1 cellular context compared by ENCODE assay signal in the genomic region with DNA sequence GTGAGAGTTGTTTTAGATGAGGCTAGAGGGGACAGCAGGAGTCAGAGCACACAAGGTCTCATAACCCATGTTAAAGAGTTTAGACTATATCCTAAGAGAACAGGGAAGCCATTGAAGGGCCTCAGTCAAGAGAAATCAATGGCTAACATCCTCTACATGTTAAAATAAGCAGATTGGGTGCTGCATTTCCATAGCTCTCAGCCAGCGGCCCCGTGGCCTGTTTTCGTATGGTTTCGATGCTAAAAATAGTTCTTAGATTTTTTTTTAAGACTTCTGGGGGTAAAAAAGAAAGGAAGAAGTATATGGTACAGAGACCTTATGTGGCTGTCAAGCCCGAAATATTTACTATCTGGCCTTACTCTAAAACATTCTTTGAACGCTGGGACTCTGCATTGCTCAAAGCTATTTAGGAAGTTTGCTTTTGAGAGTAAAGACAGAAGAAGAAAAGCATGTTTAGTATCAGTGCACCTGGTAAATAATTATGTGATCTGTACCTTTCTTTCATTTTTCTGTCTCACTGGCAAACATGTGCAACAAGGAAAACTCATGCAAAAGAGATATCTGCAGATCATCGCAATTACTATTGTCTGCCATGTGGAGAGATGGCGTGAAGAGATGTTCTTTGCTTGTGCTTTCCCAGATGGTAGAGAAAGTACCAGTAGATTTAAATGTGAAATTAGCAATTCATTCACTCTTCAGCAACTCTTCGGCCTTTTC.
TF ChIP-seq lines count a peak whose summit lies in the region.

No MANE protein-coding gene starts in this region.

TF ChIP-seq in K562, 482 proteins besides CTCF, POLR2A, EP300 and RAD21 (continued from another document):
- TF ChIP-seq, protein P1, sequence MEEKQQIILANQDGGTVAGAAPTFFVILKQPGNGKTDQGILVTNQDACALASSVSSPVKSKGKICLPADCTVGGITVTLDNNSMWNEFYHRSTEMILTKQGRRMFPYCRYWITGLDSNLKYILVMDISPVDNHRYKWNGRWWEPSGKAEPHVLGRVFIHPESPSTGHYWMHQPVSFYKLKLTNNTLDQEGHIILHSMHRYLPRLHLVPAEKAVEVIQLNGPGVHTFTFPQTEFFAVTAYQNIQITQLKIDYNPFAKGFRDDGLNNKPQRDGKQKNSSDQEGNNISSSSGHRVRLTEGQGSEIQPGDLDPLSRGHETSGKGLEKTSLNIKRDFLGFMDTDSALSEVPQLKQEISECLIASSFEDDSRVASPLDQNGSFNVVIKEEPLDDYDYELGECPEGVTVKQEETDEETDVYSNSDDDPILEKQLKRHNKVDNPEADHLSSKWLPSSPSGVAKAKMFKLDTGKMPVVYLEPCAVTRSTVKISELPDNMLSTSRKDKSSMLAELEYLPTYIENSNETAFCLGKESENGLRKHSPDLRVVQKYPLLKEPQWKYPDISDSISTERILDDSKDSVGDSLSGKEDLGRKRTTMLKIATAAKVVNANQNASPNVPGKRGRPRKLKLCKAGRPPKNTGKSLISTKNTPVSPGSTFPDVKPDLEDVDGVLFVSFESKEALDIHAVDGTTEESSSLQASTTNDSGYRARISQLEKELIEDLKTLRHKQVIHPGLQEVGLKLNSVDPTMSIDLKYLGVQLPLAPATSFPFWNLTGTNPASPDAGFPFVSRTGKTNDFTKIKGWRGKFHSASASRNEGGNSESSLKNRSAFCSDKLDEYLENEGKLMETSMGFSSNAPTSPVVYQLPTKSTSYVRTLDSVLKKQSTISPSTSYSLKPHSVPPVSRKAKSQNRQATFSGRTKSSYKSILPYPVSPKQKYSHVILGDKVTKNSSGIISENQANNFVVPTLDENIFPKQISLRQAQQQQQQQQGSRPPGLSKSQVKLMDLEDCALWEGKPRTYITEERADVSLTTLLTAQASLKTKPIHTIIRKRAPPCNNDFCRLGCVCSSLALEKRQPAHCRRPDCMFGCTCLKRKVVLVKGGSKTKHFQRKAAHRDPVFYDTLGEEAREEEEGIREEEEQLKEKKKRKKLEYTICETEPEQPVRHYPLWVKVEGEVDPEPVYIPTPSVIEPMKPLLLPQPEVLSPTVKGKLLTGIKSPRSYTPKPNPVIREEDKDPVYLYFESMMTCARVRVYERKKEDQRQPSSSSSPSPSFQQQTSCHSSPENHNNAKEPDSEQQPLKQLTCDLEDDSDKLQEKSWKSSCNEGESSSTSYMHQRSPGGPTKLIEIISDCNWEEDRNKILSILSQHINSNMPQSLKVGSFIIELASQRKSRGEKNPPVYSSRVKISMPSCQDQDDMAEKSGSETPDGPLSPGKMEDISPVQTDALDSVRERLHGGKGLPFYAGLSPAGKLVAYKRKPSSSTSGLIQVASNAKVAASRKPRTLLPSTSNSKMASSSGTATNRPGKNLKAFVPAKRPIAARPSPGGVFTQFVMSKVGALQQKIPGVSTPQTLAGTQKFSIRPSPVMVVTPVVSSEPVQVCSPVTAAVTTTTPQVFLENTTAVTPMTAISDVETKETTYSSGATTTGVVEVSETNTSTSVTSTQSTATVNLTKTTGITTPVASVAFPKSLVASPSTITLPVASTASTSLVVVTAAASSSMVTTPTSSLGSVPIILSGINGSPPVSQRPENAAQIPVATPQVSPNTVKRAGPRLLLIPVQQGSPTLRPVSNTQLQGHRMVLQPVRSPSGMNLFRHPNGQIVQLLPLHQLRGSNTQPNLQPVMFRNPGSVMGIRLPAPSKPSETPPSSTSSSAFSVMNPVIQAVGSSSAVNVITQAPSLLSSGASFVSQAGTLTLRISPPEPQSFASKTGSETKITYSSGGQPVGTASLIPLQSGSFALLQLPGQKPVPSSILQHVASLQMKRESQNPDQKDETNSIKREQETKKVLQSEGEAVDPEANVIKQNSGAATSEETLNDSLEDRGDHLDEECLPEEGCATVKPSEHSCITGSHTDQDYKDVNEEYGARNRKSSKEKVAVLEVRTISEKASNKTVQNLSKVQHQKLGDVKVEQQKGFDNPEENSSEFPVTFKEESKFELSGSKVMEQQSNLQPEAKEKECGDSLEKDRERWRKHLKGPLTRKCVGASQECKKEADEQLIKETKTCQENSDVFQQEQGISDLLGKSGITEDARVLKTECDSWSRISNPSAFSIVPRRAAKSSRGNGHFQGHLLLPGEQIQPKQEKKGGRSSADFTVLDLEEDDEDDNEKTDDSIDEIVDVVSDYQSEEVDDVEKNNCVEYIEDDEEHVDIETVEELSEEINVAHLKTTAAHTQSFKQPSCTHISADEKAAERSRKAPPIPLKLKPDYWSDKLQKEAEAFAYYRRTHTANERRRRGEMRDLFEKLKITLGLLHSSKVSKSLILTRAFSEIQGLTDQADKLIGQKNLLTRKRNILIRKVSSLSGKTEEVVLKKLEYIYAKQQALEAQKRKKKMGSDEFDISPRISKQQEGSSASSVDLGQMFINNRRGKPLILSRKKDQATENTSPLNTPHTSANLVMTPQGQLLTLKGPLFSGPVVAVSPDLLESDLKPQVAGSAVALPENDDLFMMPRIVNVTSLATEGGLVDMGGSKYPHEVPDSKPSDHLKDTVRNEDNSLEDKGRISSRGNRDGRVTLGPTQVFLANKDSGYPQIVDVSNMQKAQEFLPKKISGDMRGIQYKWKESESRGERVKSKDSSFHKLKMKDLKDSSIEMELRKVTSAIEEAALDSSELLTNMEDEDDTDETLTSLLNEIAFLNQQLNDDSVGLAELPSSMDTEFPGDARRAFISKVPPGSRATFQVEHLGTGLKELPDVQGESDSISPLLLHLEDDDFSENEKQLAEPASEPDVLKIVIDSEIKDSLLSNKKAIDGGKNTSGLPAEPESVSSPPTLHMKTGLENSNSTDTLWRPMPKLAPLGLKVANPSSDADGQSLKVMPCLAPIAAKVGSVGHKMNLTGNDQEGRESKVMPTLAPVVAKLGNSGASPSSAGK (IDR thresholded peaks at IDR 0.05) = peak; percentile 24; the same call in 1 of the 2 replicates
- TF ChIP-seq SIX5 (IDR thresholded peaks at IDR 0.05; ENCODE audit: borderline replicate concordance in 1 of 2, insufficient read depth in 1 of 2, low read depth in 1 of 2, low read length in 2 of 2) (no peak), RAD51 (IDR thresholded peaks at IDR 0.05; ENCODE audit: borderline replicate concordance, low read depth) (no peak), ARNT (IDR thresholded peaks at IDR 0.05) (no peak), SIN3B (IDR thresholded peaks at IDR 0.05; ENCODE audit: low read depth) (0 out of 2 replicates have a peak, but pooled peaks have one; percentile 2), ZNF644 (tag; IDR thresholded peaks at IDR 0.05; ENCODE audit: low read depth) (no peak), TARDBP (IDR thresholded peaks at IDR 0.05) (no peak), HMGN3 (IDR thresholded peaks at IDR 0.05; ENCODE audit: borderline replicate concordance, extremely low read depth, insufficient read length, low read depth, low read length) (no peak), ZBTB1 (CRISPR knock-in tag; IDR thresholded peaks at IDR 0.05; ENCODE audit: borderline replicate concordance, low read depth) (no peak)
- TF ChIP-seq, protein P2, sequence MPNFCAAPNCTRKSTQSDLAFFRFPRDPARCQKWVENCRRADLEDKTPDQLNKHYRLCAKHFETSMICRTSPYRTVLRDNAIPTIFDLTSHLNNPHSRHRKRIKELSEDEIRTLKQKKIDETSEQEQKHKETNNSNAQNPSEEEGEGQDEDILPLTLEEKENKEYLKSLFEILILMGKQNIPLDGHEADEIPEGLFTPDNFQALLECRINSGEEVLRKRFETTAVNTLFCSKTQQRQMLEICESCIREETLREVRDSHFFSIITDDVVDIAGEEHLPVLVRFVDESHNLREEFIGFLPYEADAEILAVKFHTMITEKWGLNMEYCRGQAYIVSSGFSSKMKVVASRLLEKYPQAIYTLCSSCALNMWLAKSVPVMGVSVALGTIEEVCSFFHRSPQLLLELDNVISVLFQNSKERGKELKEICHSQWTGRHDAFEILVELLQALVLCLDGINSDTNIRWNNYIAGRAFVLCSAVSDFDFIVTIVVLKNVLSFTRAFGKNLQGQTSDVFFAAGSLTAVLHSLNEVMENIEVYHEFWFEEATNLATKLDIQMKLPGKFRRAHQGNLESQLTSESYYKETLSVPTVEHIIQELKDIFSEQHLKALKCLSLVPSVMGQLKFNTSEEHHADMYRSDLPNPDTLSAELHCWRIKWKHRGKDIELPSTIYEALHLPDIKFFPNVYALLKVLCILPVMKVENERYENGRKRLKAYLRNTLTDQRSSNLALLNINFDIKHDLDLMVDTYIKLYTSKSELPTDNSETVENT (CRISPR knock-in tag; IDR thresholded peaks at IDR 0.05) = no peak
- TF ChIP-seq, protein P3, sequence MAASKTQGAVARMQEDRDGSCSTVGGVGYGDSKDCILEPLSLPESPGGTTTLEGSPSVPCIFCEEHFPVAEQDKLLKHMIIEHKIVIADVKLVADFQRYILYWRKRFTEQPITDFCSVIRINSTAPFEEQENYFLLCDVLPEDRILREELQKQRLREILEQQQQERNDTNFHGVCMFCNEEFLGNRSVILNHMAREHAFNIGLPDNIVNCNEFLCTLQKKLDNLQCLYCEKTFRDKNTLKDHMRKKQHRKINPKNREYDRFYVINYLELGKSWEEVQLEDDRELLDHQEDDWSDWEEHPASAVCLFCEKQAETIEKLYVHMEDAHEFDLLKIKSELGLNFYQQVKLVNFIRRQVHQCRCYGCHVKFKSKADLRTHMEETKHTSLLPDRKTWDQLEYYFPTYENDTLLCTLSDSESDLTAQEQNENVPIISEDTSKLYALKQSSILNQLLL (CRISPR knock-in tag; IDR thresholded peaks at IDR 0.05; ENCODE audit: borderline replicate concordance) = no peak
- TF ChIP-seq, protein P4, sequence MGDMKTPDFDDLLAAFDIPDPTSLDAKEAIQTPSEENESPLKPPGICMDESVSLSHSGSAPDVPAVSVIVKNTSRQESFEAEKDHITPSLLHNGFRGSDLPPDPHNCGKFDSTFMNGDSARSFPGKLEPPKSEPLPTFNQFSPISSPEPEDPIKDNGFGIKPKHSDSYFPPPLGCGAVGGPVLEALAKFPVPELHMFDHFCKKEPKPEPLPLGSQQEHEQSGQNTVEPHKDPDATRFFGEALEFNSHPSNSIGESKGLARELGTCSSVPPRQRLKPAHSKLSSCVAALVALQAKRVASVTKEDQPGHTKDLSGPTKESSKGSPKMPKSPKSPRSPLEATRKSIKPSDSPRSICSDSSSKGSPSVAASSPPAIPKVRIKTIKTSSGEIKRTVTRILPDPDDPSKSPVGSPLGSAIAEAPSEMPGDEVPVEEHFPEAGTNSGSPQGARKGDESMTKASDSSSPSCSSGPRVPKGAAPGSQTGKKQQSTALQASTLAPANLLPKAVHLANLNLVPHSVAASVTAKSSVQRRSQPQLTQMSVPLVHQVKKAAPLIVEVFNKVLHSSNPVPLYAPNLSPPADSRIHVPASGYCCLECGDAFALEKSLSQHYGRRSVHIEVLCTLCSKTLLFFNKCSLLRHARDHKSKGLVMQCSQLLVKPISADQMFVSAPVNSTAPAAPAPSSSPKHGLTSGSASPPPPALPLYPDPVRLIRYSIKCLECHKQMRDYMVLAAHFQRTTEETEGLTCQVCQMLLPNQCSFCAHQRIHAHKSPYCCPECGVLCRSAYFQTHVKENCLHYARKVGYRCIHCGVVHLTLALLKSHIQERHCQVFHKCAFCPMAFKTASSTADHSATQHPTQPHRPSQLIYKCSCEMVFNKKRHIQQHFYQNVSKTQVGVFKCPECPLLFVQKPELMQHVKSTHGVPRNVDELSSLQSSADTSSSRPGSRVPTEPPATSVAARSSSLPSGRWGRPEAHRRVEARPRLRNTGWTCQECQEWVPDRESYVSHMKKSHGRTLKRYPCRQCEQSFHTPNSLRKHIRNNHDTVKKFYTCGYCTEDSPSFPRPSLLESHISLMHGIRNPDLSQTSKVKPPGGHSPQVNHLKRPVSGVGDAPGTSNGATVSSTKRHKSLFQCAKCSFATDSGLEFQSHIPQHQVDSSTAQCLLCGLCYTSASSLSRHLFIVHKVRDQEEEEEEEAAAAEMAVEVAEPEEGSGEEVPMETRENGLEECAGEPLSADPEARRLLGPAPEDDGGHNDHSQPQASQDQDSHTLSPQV (IDR thresholded peaks at IDR 0.05) = 0 out of 2 replicates have a peak, but pooled peaks have one; percentile 60
- TF ChIP-seq, protein P5, sequence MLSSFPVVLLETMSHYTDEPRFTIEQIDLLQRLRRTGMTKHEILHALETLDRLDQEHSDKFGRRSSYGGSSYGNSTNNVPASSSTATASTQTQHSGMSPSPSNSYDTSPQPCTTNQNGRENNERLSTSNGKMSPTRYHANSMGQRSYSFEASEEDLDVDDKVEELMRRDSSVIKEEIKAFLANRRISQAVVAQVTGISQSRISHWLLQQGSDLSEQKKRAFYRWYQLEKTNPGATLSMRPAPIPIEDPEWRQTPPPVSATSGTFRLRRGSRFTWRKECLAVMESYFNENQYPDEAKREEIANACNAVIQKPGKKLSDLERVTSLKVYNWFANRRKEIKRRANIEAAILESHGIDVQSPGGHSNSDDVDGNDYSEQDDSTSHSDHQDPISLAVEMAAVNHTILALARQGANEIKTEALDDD (IDR thresholded peaks at IDR 0.05) = no peak
- TF ChIP-seq, protein P6, sequence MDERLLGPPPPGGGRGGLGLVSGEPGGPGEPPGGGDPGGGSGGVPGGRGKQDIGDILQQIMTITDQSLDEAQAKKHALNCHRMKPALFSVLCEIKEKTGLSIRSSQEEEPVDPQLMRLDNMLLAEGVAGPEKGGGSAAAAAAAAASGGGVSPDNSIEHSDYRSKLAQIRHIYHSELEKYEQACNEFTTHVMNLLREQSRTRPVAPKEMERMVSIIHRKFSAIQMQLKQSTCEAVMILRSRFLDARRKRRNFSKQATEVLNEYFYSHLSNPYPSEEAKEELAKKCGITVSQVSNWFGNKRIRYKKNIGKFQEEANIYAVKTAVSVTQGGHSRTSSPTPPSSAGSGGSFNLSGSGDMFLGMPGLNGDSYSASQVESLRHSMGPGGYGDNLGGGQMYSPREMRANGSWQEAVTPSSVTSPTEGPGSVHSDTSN (CRISPR knock-in tag; IDR thresholded peaks at IDR 0.05; ENCODE audit: low read depth) = no peak
- TF ChIP-seq, protein P6 (tag; conservative IDR thresholded peaks at IDR 0.05; ENCODE audit: low read depth) = no peak
